ENCODE assay signal across 1 cellular context in genomic region chr1:8027748-8028631, GRCh38.
TF ChIP-seq lines count a peak whose summit lies in the region.

No MANE protein-coding gene starts in this region.

TF ChIP-seq in K562, 482 proteins besides CTCF, POLR2A, EP300 and RAD21:
- peak; percentile 58 for TF ChIP-seq RFX1 (IDR thresholded peaks at IDR 0.05)
- no peak for TF ChIP-seq ZNF696 (CRISPR knock-in tag; conservative IDR thresholded peaks at IDR 0.05)
- TF ChIP-seq RERE (CRISPR knock-in tag; IDR thresholded peaks at IDR 0.05; ENCODE audit: borderline replicate concordance): no peak
- TF ChIP-seq CBX8 (IDR thresholded peaks at IDR 0.05; ENCODE audit: borderline replicate concordance, extremely low read depth, low read depth, low read length, poor library complexity, severe bottlenecking): peak; percentile 94
